ENCODE assay signal across 1 cellular context in the genomic region with DNA sequence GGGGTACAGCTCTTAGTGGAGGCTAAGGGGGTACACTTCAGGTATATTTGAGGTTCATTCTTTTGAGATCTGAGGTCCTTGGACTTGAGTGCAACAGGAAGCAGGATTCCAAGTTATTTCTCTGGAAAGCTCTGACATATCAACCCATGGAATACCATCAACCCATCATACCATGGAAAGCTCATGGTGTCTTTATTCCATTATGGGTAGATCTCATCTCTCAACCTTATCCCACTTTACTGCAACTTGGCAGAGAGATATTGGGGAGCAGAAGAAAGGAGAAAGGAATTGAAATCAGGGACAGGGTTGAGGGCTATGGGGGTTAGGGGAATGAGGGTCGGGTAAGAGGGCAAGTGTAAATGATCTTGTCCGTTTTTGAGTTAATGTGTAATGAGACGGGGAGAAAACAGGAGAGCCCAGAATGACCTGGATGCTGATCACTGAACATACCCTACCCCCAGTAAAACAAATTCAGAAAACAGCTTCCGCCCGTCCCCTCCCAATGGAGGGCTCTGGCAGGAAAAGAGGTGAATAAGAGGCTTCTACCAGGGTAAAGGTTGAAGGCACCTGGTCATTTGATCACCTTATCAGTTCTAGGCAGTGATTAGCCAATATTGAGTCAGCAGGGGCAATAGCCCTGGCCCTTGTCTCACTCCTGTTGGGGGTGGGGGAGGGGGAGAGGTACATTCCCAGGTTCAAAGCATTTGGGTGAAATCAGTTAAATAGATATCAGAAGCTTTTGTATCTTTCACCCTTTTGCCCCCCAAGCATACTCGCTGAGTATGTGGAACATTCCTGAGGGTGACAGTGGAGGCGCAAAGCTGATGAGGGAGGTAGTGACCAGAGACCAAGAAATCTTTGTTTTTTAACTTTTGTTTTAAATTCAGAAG.
A peak's percentile ranks its signal among the peaks of the same experiment; 100 is the strongest.
TF ChIP-seq lines count a peak whose summit lies in the region.

No MANE protein-coding gene starts in this region.

TF ChIP-seq in HepG2, 621 proteins besides CTCF, POLR2A, EP300 and RAD21 (continued from another document and continues in another):
- TF ChIP-seq, protein P1, sequence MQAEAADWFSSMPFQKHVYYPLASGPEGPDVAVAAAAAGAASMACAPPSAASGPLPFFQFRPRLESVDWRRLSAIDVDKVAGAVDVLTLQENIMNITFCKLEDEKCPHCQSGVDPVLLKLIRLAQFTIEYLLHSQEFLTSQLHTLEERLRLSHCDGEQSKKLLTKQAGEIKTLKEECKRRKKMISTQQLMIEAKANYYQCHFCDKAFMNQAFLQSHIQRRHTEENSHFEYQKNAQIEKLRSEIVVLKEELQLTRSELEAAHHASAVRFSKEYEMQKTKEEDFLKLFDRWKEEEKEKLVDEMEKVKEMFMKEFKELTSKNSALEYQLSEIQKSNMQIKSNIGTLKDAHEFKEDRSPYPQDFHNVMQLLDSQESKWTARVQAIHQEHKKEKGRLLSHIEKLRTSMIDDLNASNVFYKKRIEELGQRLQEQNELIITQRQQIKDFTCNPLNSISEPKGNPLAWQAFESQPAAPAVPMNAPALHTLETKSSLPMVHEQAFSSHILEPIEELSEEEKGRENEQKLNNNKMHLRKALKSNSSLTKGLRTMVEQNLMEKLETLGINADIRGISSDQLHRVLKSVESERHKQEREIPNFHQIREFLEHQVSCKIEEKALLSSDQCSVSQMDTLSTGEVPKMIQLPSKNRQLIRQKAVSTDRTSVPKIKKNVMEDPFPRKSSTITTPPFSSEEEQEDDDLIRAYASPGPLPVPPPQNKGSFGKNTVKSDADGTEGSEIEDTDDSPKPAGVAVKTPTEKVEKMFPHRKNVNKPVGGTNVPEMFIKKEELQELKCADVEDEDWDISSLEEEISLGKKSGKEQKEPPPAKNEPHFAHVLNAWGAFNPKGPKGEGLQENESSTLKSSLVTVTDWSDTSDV (CRISPR knock-in tag; IDR thresholded peaks at IDR 0.05), result no peak
- TF ChIP-seq ZNF570 (CRISPR knock-in tag; IDR thresholded peaks at IDR 0.05; ENCODE audit: borderline replicate concordance) (no peak), ZNF530 (CRISPR knock-in tag; IDR thresholded peaks at IDR 0.05; ENCODE audit: low read depth) (no peak), ERF (CRISPR knock-in tag; IDR thresholded peaks at IDR 0.05) (0 out of 2 replicates have a peak, but pooled peaks have one; percentile 28), KLF16 (CRISPR knock-in tag; IDR thresholded peaks at IDR 0.05) (no peak), AKAP8 (CRISPR knock-in tag; IDR thresholded peaks at IDR 0.05) (no peak), ZNF567 (CRISPR knock-in tag; IDR thresholded peaks at IDR 0.05; ENCODE audit: borderline replicate concordance) (no peak), ZNF75D (CRISPR knock-in tag; IDR thresholded peaks at IDR 0.05; ENCODE audit: borderline replicate concordance) (no peak), DNMT1 (CRISPR knock-in tag; IDR thresholded peaks at IDR 0.05) (no peak), RFX1 (IDR thresholded peaks at IDR 0.05) (no peak), KMT2A (CRISPR knock-in tag; IDR thresholded peaks at IDR 0.05) (no peak), ZNF350 (CRISPR knock-in tag; IDR thresholded peaks at IDR 0.05; ENCODE audit: borderline replicate concordance, low read depth) (peak; percentile 21; the same call in 1 of the 2 replicates), ZNF180 (CRISPR knock-in tag; IDR thresholded peaks at IDR 0.05; ENCODE audit: borderline replicate concordance, low read depth) (no peak), ZNF484 (CRISPR knock-in tag; IDR thresholded peaks at IDR 0.05; ENCODE audit: borderline replicate concordance, low read depth) (no peak), ZEB1 (IDR thresholded peaks at IDR 0.05; ENCODE audit: insufficient replicate concordance, low read depth) (no peak), LCORL (IDR thresholded peaks at IDR 0.05) (peak; percentile 60; the same call in 1 of the 2 replicates), LCORL (CRISPR knock-in tag; IDR thresholded peaks at IDR 0.05) (peak; percentile 55; the same call in 1 of the 2 replicates), REPIN1 (CRISPR knock-in tag; IDR thresholded peaks at IDR 0.05; ENCODE audit: borderline replicate concordance, low read depth) (peak; percentile 49; the same call in 1 of the 2 replicates), TCF7 (IDR thresholded peaks at IDR 0.05; ENCODE audit: low read depth) (peak; percentile 93), ARNT (IDR thresholded peaks at IDR 0.05) (no peak), ATF1 (CRISPR knock-in tag; IDR thresholded peaks at IDR 0.05) (no peak; the same call in 1 of the 2 replicates), RCOR2 (CRISPR knock-in tag; IDR thresholded peaks at IDR 0.05) (peak; percentile 57; the same call in 1 of the 2 replicates), RBM39 (IDR thresholded peaks at IDR 0.05; ENCODE audit: low read depth, low read length, poor library complexity, severe bottlenecking) (no peak), SMARCC2 (IDR thresholded peaks at IDR 0.05) (no peak)
- TF ChIP-seq, protein P2, sequence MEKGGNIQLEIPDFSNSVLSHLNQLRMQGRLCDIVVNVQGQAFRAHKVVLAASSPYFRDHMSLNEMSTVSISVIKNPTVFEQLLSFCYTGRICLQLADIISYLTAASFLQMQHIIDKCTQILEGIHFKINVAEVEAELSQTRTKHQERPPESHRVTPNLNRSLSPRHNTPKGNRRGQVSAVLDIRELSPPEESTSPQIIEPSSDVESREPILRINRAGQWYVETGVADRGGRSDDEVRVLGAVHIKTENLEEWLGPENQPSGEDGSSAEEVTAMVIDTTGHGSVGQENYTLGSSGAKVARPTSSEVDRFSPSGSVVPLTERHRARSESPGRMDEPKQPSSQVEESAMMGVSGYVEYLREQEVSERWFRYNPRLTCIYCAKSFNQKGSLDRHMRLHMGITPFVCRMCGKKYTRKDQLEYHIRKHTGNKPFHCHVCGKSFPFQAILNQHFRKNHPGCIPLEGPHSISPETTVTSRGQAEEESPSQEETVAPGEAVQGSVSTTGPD (CRISPR knock-in tag; IDR thresholded peaks at IDR 0.05), result 0 out of 2 replicates have a peak, but pooled peaks have one; percentile 53
- TF ChIP-seq, protein P3, sequence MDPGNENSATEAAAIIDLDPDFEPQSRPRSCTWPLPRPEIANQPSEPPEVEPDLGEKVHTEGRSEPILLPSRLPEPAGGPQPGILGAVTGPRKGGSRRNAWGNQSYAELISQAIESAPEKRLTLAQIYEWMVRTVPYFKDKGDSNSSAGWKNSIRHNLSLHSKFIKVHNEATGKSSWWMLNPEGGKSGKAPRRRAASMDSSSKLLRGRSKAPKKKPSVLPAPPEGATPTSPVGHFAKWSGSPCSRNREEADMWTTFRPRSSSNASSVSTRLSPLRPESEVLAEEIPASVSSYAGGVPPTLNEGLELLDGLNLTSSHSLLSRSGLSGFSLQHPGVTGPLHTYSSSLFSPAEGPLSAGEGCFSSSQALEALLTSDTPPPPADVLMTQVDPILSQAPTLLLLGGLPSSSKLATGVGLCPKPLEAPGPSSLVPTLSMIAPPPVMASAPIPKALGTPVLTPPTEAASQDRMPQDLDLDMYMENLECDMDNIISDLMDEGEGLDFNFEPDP (CRISPR knock-in tag; conservative IDR thresholded peaks at IDR 0.05), result no peak
- TF ChIP-seq, protein P4, sequence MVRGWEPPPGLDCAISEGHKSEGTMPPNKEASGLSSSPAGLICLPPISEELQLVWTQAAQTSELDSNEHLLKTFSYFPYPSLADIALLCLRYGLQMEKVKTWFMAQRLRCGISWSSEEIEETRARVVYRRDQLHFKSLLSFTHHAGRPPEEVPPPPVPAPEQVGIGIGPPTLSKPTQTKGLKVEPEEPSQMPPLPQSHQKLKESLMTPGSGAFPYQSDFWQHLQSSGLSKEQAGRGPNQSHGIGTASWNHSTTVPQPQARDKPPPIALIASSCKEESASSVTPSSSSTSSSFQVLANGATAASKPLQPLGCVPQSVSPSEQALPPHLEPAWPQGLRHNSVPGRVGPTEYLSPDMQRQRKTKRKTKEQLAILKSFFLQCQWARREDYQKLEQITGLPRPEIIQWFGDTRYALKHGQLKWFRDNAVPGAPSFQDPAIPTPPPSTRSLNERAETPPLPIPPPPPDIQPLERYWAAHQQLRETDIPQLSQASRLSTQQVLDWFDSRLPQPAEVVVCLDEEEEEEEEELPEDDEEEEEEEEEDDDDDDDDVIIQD (CRISPR knock-in tag; IDR thresholded peaks at IDR 0.05; ENCODE audit: low read depth), result peak; percentile 14; the same call in 1 of the 2 replicates
- TF ChIP-seq, protein P5, sequence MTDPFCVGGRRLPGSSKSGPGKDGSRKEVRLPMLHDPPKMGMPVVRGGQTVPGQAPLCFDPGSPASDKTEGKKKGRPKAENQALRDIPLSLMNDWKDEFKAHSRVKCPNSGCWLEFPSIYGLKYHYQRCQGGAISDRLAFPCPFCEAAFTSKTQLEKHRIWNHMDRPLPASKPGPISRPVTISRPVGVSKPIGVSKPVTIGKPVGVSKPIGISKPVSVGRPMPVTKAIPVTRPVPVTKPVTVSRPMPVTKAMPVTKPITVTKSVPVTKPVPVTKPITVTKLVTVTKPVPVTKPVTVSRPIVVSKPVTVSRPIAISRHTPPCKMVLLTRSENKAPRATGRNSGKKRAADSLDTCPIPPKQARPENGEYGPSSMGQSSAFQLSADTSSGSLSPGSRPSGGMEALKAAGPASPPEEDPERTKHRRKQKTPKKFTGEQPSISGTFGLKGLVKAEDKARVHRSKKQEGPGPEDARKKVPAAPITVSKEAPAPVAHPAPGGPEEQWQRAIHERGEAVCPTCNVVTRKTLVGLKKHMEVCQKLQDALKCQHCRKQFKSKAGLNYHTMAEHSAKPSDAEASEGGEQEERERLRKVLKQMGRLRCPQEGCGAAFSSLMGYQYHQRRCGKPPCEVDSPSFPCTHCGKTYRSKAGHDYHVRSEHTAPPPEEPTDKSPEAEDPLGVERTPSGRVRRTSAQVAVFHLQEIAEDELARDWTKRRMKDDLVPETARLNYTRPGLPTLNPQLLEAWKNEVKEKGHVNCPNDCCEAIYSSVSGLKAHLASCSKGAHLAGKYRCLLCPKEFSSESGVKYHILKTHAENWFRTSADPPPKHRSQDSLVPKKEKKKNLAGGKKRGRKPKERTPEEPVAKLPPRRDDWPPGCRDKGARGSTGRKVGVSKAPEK (CRISPR knock-in tag; IDR thresholded peaks at IDR 0.05; ENCODE audit: borderline replicate concordance), result no peak
- TF ChIP-seq, protein P6, sequence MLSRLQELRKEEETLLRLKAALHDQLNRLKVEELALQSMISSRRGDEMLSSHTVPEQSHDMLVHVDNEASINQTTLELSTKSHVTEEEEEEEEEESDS (CRISPR knock-in tag; IDR thresholded peaks at IDR 0.05; ENCODE audit: borderline replicate concordance), result no peak; the same call in 1 of the 2 replicates
- TF ChIP-seq, protein P7, sequence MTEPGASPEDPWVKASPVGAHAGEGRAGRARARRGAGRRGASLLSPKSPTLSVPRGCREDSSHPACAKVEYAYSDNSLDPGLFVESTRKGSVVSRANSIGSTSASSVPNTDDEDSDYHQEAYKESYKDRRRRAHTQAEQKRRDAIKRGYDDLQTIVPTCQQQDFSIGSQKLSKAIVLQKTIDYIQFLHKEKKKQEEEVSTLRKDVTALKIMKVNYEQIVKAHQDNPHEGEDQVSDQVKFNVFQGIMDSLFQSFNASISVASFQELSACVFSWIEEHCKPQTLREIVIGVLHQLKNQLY (CRISPR knock-in tag; IDR thresholded peaks at IDR 0.05), result no peak
- TF ChIP-seq, protein P8, sequence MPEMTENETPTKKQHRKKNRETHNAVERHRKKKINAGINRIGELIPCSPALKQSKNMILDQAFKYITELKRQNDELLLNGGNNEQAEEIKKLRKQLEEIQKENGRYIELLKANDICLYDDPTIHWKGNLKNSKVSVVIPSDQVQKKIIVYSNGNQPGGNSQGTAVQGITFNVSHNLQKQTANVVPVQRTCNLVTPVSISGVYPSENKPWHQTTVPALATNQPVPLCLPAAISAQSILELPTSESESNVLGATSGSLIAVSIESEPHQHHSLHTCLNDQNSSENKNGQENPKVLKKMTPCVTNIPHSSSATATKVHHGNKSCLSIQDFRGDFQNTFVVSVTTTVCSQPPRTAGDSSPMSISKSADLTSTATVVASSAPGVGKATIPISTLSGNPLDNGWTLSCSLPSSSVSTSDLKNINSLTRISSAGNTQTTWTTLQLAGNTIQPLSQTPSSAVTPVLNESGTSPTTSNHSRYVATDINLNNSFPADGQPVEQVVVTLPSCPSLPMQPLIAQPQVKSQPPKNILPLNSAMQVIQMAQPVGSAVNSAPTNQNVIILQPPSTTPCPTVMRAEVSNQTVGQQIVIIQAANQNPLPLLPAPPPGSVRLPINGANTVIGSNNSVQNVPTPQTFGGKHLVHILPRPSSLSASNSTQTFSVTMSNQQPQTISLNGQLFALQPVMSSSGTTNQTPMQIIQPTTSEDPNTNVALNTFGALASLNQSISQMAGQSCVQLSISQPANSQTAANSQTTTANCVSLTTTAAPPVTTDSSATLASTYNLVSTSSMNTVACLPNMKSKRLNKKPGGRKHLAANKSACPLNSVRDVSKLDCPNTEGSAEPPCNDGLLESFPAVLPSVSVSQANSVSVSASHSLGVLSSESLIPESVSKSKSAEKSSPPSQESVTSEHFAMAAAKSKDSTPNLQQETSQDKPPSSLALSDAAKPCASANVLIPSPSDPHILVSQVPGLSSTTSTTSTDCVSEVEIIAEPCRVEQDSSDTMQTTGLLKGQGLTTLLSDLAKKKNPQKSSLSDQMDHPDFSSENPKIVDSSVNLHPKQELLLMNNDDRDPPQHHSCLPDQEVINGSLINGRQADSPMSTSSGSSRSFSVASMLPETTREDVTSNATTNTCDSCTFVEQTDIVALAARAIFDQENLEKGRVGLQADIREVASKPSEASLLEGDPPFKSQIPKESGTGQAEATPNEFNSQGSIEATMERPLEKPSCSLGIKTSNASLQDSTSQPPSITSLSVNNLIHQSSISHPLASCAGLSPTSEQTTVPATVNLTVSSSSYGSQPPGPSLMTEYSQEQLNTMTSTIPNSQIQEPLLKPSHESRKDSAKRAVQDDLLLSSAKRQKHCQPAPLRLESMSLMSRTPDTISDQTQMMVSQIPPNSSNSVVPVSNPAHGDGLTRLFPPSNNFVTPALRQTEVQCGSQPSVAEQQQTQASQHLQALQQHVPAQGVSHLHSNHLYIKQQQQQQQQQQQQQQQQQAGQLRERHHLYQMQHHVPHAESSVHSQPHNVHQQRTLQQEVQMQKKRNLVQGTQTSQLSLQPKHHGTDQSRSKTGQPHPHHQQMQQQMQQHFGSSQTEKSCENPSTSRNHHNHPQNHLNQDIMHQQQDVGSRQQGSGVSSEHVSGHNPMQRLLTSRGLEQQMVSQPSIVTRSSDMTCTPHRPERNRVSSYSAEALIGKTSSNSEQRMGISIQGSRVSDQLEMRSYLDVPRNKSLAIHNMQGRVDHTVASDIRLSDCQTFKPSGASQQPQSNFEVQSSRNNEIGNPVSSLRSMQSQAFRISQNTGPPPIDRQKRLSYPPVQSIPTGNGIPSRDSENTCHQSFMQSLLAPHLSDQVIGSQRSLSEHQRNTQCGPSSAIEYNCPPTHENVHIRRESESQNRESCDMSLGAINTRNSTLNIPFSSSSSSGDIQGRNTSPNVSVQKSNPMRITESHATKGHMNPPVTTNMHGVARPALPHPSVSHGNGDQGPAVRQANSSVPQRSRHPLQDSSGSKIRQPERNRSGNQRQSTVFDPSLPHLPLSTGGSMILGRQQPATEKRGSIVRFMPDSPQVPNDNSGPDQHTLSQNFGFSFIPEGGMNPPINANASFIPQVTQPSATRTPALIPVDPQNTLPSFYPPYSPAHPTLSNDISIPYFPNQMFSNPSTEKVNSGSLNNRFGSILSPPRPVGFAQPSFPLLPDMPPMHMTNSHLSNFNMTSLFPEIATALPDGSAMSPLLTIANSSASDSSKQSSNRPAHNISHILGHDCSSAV (CRISPR knock-in tag; IDR thresholded peaks at IDR 0.05; ENCODE audit: borderline replicate concordance), result no peak
- TF ChIP-seq, protein P9, sequence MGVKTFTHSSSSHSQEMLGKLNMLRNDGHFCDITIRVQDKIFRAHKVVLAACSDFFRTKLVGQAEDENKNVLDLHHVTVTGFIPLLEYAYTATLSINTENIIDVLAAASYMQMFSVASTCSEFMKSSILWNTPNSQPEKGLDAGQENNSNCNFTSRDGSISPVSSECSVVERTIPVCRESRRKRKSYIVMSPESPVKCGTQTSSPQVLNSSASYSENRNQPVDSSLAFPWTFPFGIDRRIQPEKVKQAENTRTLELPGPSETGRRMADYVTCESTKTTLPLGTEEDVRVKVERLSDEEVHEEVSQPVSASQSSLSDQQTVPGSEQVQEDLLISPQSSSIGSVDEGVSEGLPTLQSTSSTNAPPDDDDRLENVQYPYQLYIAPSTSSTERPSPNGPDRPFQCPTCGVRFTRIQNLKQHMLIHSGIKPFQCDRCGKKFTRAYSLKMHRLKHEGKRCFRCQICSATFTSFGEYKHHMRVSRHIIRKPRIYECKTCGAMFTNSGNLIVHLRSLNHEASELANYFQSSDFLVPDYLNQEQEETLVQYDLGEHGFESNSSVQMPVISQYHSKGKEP (CRISPR knock-in tag; IDR thresholded peaks at IDR 0.05), result no peak
